Comparison of ENCODE assay signal across 18 cellular contexts in the genomic region with DNA sequence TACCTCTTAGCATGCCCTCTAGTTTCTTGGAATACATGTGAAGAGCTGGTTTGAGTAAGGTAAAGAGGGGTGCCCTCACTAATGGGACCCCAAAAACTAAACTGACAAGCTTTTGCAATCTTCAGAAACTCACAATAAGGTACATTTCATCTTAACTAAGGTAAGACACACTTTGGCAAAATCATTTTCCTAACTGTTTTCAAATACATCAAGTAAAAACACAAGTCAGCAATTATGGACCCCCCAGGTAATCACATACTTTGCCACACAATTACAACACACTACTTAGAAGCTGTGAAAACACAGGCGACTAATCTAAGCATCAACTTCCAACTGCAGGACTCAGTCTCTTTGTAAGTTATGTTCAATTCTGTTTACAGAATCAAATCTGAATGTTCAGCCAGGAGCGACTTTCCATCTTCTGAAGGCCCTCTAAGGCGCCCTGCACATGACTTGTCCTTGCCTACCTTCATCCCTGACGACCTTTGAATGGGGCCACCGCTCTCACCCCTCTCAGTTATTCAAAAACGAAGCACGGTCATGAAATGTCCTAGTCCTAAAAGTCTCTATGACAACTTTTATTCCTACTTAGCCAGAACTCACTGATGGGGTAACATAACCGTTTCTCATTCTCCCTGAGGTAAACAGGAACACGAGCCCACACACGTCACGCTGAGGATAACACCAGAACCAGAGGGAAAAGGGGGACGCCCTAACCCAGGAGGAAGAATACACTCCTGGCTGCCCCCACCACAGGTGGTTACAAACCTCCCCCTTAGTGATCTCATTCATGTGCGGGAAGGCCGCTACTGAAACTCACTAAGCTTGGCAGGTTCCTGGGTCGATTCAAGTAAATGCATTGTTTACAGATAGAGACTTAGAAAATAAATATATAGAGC. TPM values are rescaled to one million over a fixed set of nuclear protein-coding genes. Genes with fewer than 3 reads are reported as not detected.
DNase-seq lines count a peak whose midpoint lies in the region; ATAC-seq lines count a peak whose summit lies in the region.
"Had no signal": no experiment of that assay in that cellular context is flagged by ENCODE, and none has a peak within 500 bp of the region (broad histone marks: within the 10 kb centered on the region; RNA-seq: fewer than 3 reads in every experiment).

No MANE protein-coding gene starts in this region.

- H3K4me3 Mint-ChIP-seq in activated T-cell treated with anti-CD3 and anti-CD28 coated beads, Interleukin-2, amount 50 U/mL, for 72 hours: peak overlapping the region; percentile 2 to 5
- H3K4me3 Mint-ChIP-seq in memory B cell: no peak overlapping the region
- no peak overlapping the region for H3K4me3 Mint-ChIP-seq in stimulated activated naive B cell treated with anti-CD40 and anti-IgM and Interleukin-4, amounts not matched to agents 10 μg/mL and 1 μg/mL and 100 μg/mL, for 72 hours
- H3K4me3 Mint-ChIP-seq: activated CD4-positive, alpha-beta memory T cell treated with anti-CD3 and anti-CD28 coated beads for 36 hours had no signal

- H3K27me3 Mint-ChIP-seq in activated T-cell treated with anti-CD3 and anti-CD28 coated beads, Interleukin-2, amount 50 U/mL, for 72 hours (ENCODE audit: low read depth): no peaks in the 10 kb centered on the region
- H3K27me3 Mint-ChIP-seq in memory B cell: no peaks in the 10 kb centered on the region
- no peaks in the 10 kb centered on the region for H3K27me3 Mint-ChIP-seq in stimulated activated naive B cell treated with anti-CD40 and anti-IgM and Interleukin-4, amounts not matched to agents 10 μg/mL and 1 μg/mL and 100 μg/mL, for 72 hours
- H3K27me3 Mint-ChIP-seq: activated CD4-positive, alpha-beta memory T cell treated with anti-CD3 and anti-CD28 coated beads for 36 hours had no signal

- peak overlapping the region; percentile 12; the same call in 1 of the 2 replicates for H3K4me3 ChIP-seq in SK-N-MC
- H3K4me3 ChIP-seq: heart right ventricle, ovary had no signal

- ATAC-seq in activated T-cell treated with anti-CD3 and anti-CD28 coated beads, Interleukin-2, amount 50 U/mL, for 72 hours (replicated peaks in 1 of 2): no peak
- no peak for ATAC-seq in memory B cell (ENCODE audit: low read depth)
- ATAC-seq in stimulated activated naive B cell treated with anti-CD40 and anti-IgM and Interleukin-4, amounts not matched to agents 10 μg/mL and 1 μg/mL and 100 μg/mL, for 72 hours (replicated peaks): no peak
- no peak for ATAC-seq in HG03196 (IDR thresholded peaks at IDR 0.05; ENCODE audit: unreplicated experiment)
- ATAC-seq: esophagus mucosa, heart right ventricle, Panc1 had no signal

- peaks cover 87% of the 10 kb centered on the region for H3K4me1 Mint-ChIP-seq in activated T-cell treated with anti-CD3 and anti-CD28 coated beads, Interleukin-2, amount 50 U/mL, for 72 hours (ENCODE audit: low read depth)
- peaks cover 77% of the 10 kb centered on the region for H3K4me1 Mint-ChIP-seq in memory B cell
- H3K4me1 Mint-ChIP-seq in stimulated activated naive B cell treated with anti-CD40 and anti-IgM and Interleukin-4, amounts not matched to agents 10 μg/mL and 1 μg/mL and 100 μg/mL, for 72 hours: peaks cover 74 to 89% of the 10 kb centered on the region in 2 donors

- DNase-seq in activated T-cell treated with anti-CD3 and anti-CD28 coated beads, Interleukin-2, amount 50 U/mL, for 72 hours: no peak
- no peak for DNase-seq in activated T-cell treated with anti-CD3 and anti-CD28 coated beads, Interleukin-2, amount 50 U/mL, for 1 hour
- DNase-seq in SK-N-MC (ENCODE audit: low read depth, low spot score) (no peak), memory B cell (ENCODE audit: low spot score in 2 of 2) (no peak), mucosa of gallbladder (ENCODE audit: low spot score) (no peak), posterior vena cava (ENCODE audit: low spot score) (no peak)
- no peak for DNase-seq in stimulated activated naive B cell treated with anti-CD40 and anti-IgM and Interleukin-4, amounts not matched to agents 10 μg/mL and 1 μg/mL and 100 μg/mL, for 72 hours
- DNase-seq: activated CD4-positive, alpha-beta memory T cell treated with anti-CD3 and anti-CD28 coated beads for 36 hours; activated gamma-delta T cell; COR-L47; dermis blood vessel endothelial cell; heart right ventricle; kidney; ovary had no signal

- peaks cover 15% of the 10 kb centered on the region for H3K36me3 ChIP-seq in SK-N-MC (ENCODE audit: insufficient read depth, low read length)
- H3K36me3 ChIP-seq: ovary had no signal

- H3K9ac ChIP-seq in SK-N-MC (ENCODE audit: insufficient read length): no peak overlapping the region
- H3K9ac ChIP-seq: KMS-11 had no signal

- H3K27ac ChIP-seq in SK-N-MC: peak overlapping the region; percentile 45
- H3K27ac ChIP-seq: KMS-11, ovary had no signal

- no peaks in the 10 kb centered on the region for H3K9me3 Mint-ChIP-seq in activated T-cell treated with anti-CD3 and anti-CD28 coated beads, Interleukin-2, amount 50 U/mL, for 72 hours
- H3K9me3 Mint-ChIP-seq in memory B cell: no peaks in the 10 kb centered on the region
- no peaks in the 10 kb centered on the region for H3K9me3 Mint-ChIP-seq in stimulated activated naive B cell treated with anti-CD40 and anti-IgM and Interleukin-4, amounts not matched to agents 10 μg/mL and 1 μg/mL and 100 μg/mL, for 72 hours
- H3K9me3 Mint-ChIP-seq: activated CD4-positive, alpha-beta memory T cell treated with anti-CD3 and anti-CD28 coated beads for 36 hours had no signal

- no peaks in the 10 kb centered on the region for H3K9me3 ChIP-seq in SK-N-MC (ENCODE audit: low read depth, low read length)
- H3K9me3 ChIP-seq: heart right ventricle, ovary had no signal

- H3K36me3 Mint-ChIP-seq in activated T-cell treated with anti-CD3 and anti-CD28 coated beads, Interleukin-2, amount 50 U/mL, for 72 hours (ENCODE audit: insufficient read depth in 2 of 2): peaks cover 6 to 14% of the 10 kb centered on the region in 2 donors
- H3K36me3 Mint-ChIP-seq in memory B cell: peaks cover 8% of the 10 kb centered on the region
- H3K36me3 Mint-ChIP-seq in stimulated activated naive B cell treated with anti-CD40 and anti-IgM and Interleukin-4, amounts not matched to agents 10 μg/mL and 1 μg/mL and 100 μg/mL, for 72 hours: peaks cover 31 to 35% of the 10 kb centered on the region in 2 donors

- intact Hi-C loops in posterior vena cava (cut with DNase I): loop anchor here (5.0 to 10.0 kb wide), 3 partner anchors 93 to 180 kb away; no protein-coding TSS in a partner anchor

- no peak overlapping the region for H3K27ac Mint-ChIP-seq in activated T-cell treated with anti-CD3 and anti-CD28 coated beads, Interleukin-2, amount 50 U/mL, for 72 hours
- H3K27ac Mint-ChIP-seq in memory B cell: peak overlapping the region; percentile 35
- H3K27ac Mint-ChIP-seq in stimulated activated naive B cell treated with anti-CD40 and anti-IgM and Interleukin-4, amounts not matched to agents 10 μg/mL and 1 μg/mL and 100 μg/mL, for 72 hours: peak overlapping the region; percentile 25
- H3K27ac Mint-ChIP-seq: activated CD4-positive, alpha-beta memory T cell treated with anti-CD3 and anti-CD28 coated beads for 36 hours had no signal

RNA-seq across cellular contexts. Expression of gene CREBBP, which starts 5.5 kb away (rescaled TPM):
- total RNA-seq in activated T-cell treated with anti-CD3 and anti-CD28 coated beads, Interleukin-2, amount 50 U/mL, for 72 hours: 10 to 100 TPM; 57.1 to 63.1 TPM
- total RNA-seq in mucosa of gallbladder: 74.6 TPM
- total RNA-seq in posterior vena cava: 10 to 100 TPM; 48.4 to 56.8 TPM

Comparison
In these comparisons a context has a peak if more than half of its experiments do, and no peak if none do; other contexts are left out.
1. H3K4me3 Mint-ChIP-seq: peak in activated T-cell treated with anti-CD3 and anti-CD28 coated beads, Interleukin-2, amount 50 U/mL, for 72 hours (2 of 2); none in memory B cell (single experiment) and stimulated activated naive B cell treated with anti-CD40 and anti-IgM and Interleukin-4, amounts not matched to agents 10 μg/mL and 1 μg/mL and 100 μg/mL, for 72 hours (0 of 2).